1 cellular context compared by ENCODE assay signal in genomic region chr13:45807520-45808099, GRCh38.
TF ChIP-seq lines count a peak whose summit lies in the region.

No MANE protein-coding gene starts in this region.

TF ChIP-seq in GM12878, 131 proteins besides CTCF, POLR2A, EP300 and RAD21 (continued from another document):
- TF ChIP-seq ZNF274 (IDR thresholded peaks at IDR 0.05; ENCODE audit: insufficient read depth, insufficient read length) (no peak), CREB1 (IDR thresholded peaks at IDR 0.05; ENCODE audit: low read depth) (no peak), POLR2AphosphoS2 (IDR thresholded peaks at IDR 0.05; ENCODE audit: low read depth, low read length) (no peak), HCFC1 (IDR thresholded peaks at IDR 0.05; ENCODE audit: low read length) (no peak), USF1 (IDR thresholded peaks at IDR 0.05; ENCODE audit: borderline replicate concordance, extremely low read length, insufficient read depth, low read depth, low read length) (no peak), SMC3 (IDR thresholded peaks at IDR 0.05; ENCODE audit: borderline replicate concordance, low read length) (peak; percentile 78), YY1 (IDR thresholded peaks at IDR 0.05; ENCODE audit: low read depth, low read length) (0 out of 2 replicates have a peak, but pooled peaks have one; percentile 25), E2F4 (IDR thresholded peaks at IDR 0.05; ENCODE audit: low read depth, low read length) (no peak), ZBTB40 (IDR thresholded peaks at IDR 0.05; ENCODE audit: borderline replicate concordance) (no peak), EGR1 (IDR thresholded peaks at IDR 0.05; ENCODE audit: borderline replicate concordance in 1 of 2, low read depth in 2 of 2, low read length in 2 of 2) (no peak)
